ENCODE assay signal across 17 cellular contexts in genomic region chr5:67031689-67032088, GRCh38.
DNase-seq lines count a peak whose midpoint lies in the region; ATAC-seq, FAIRE-seq and TF ChIP-seq lines count a peak whose summit lies in the region.
"Had no signal": no experiment of that assay in that cellular context is flagged by ENCODE, and none has a peak within 500 bp of the region (broad histone marks: within the 10 kb centered on the region; RNA-seq: fewer than 3 reads in every experiment).

No MANE protein-coding gene starts in this region.

- TF ChIP-seq RAD21 in liver (IDR thresholded peaks at IDR 0.05) (no peak), HepG2 (CRISPR knock-in tag; IDR thresholded peaks at IDR 0.05) (no peak)

- no peak overlapping the region for H3K4me3 Mint-ChIP-seq in astrocyte (ENCODE audit: unreplicated experiment)
- H3K4me3 Mint-ChIP-seq: brain, WTC11 had no signal

- H3K9me3 ChIP-seq in liver (ENCODE audit: control insufficient read depth in 4 of 4, low read length in 3 of 4) = no peaks in the 10 kb centered on the region
- H3K9me3 ChIP-seq in HepG2 (ENCODE audit: low read length) = no peaks in the 10 kb centered on the region
- H3K9me3 ChIP-seq in astrocyte (ENCODE audit: insufficient read depth, low read depth, low read length) = no peaks in the 10 kb centered on the region
- H3K9me3 ChIP-seq in keratinocyte (ENCODE audit: control insufficient read depth, low read depth, low read length) = no peaks in the 10 kb centered on the region
- H3K9me3 ChIP-seq in thymus (ENCODE audit: control insufficient read depth) = no peaks in the 10 kb centered on the region
- H3K9me3 ChIP-seq: BLaER1 treated with 17β-estradiol and CSF1 and Interleukin-3, amounts not matched to agents 10 nM and 100 nM; left lung; testis had no signal

- no peak overlapping the region for H3K9ac ChIP-seq in liver (ENCODE audit: low read depth in 1 of 2, low read length in 2 of 2)
- no peak overlapping the region for H3K9ac ChIP-seq in HepG2 (ENCODE audit: insufficient read depth, low read depth, low read length)
- H3K9ac ChIP-seq in astrocyte (ENCODE audit: low read length) = no peak overlapping the region
- no peak overlapping the region for H3K9ac ChIP-seq in keratinocyte (ENCODE audit: control insufficient read depth, extremely low read depth, insufficient read depth, low read length)
- H3K9ac ChIP-seq: BLaER1 treated with 17β-estradiol and CSF1 and Interleukin-3, amounts not matched to agents 10 nM and 100 nM had no signal

- H3K9me1 ChIP-seq in keratinocyte (ENCODE audit: control insufficient read depth, extremely low read depth, insufficient read depth, low read length) = no peaks in the 10 kb centered on the region

- POLR2A ChIA-PET in HepG2 (lab: Yijun Ruan, JAX) = no interaction called here

- H3K27me3 ChIP-seq in liver (ENCODE audit: control insufficient read depth in 4 of 4, insufficient read depth in 4 of 4, low read length in 3 of 4) (no peaks in the 10 kb centered on the region), HepG2 (ENCODE audit: control insufficient read depth in 1 of 2, insufficient read depth in 2 of 2, low read length in 2 of 2) (no peaks in the 10 kb centered on the region), astrocyte (ENCODE audit: insufficient read depth, low read length) (no peaks in the 10 kb centered on the region), keratinocyte (ENCODE audit: control insufficient read depth, extremely low read depth, insufficient read depth, low read length) (no peaks in the 10 kb centered on the region), thymus (ENCODE audit: control insufficient read depth, insufficient read depth) (no peaks in the 10 kb centered on the region)
- H3K27me3 ChIP-seq: BLaER1 treated with 17β-estradiol and CSF1 and Interleukin-3, amounts not matched to agents 10 nM and 100 nM; left lung; testis had no signal

- no peaks in the 10 kb centered on the region for H3K9me3 Mint-ChIP-seq in astrocyte (ENCODE audit: unreplicated experiment)
- H3K9me3 Mint-ChIP-seq: brain, WTC11 had no signal

- peak overlapping the region; percentile 43 to 66 for H3K27ac ChIP-seq in liver (ENCODE audit: low read depth in 1 of 2, low read length in 2 of 2)
- H3K27ac ChIP-seq in HepG2 (ENCODE audit: extremely low read length, insufficient read depth, low read length) = no peak overlapping the region
- no peak overlapping the region for H3K27ac ChIP-seq in astrocyte (ENCODE audit: low read depth, low read length)
- H3K27ac ChIP-seq in keratinocyte (ENCODE audit: control insufficient read depth, insufficient read depth, low read length) = peak overlapping the region; percentile 15
- peak overlapping the region; percentile 74 for H3K27ac ChIP-seq in thymus (ENCODE audit: low read depth)
- H3K27ac ChIP-seq: BLaER1 treated with 17β-estradiol and CSF1 and Interleukin-3, amounts not matched to agents 10 nM and 100 nM had no signal

- no peak overlapping the region for H3K27ac Mint-ChIP-seq in astrocyte (ENCODE audit: unreplicated experiment)
- H3K27ac Mint-ChIP-seq: WTC11 had no signal

- intact Hi-C loops in HepG2 (cut with micrococcal nuclease; ENCODE audit: unreplicated experiment) = no loop called here

- TF ChIP-seq EP300 in HepG2 (IDR thresholded peaks at IDR 0.05; ENCODE audit: low read depth in 2 of 2, low read length in 2 of 2) (no peak), HepG2 (CRISPR knock-in tag; IDR thresholded peaks at IDR 0.05; ENCODE audit: borderline replicate concordance) (no peak)

- no peak for TF ChIP-seq POLR2A in HepG2 (IDR thresholded peaks at IDR 0.05; ENCODE audit: insufficient read depth in 1 of 2, low read depth in 2 of 2, low read length in 2 of 2)

- in situ Hi-C loops in HepG2 (cut with HindIII; ENCODE audit: extremely low pct_ligation_motif_present, low pct_unique_long_range_greater_than_20kb) = no loop called here

- no TSS peak for BruUV-seq in HepG2 (replicated peaks; lab: Mats Ljungman, UMichigan)

- H3K79me2 ChIP-seq in HepG2 (ENCODE audit: insufficient read depth, low read length) (no peaks in the 10 kb centered on the region), astrocyte (ENCODE audit: insufficient read depth, low read length) (peaks cover 94% of the 10 kb centered on the region), keratinocyte (ENCODE audit: control insufficient read depth, insufficient read depth, low read length) (peaks cover 87% of the 10 kb centered on the region)

- CTCF ChIA-PET in HepG2 (lab: Yijun Ruan, JAX; ENCODE audit: low intra/inter-chr PET ratio, low total read pairs) = no interaction called here

- peaks cover 8% of the 10 kb centered on the region for H3K36me3 Mint-ChIP-seq in astrocyte (ENCODE audit: low read depth, unreplicated experiment)
- H3K36me3 Mint-ChIP-seq: brain, WTC11 had no signal

- dilution Hi-C loops in keratinocyte (cut with MboI; ENCODE audit: extremely low pct_ligation_motif_present, low sequenced_read_pairs) = no loop called here

- H3K4me3 ChIP-seq in liver (ENCODE audit: low read depth in 1 of 3, low read length in 3 of 3) (no peak overlapping the region), HepG2 (replicated peaks in 1 of 3; ENCODE audit: insufficient read depth in 1 of 3, low read depth in 2 of 3, low read length in 3 of 3) (no peak overlapping the region), astrocyte (ENCODE audit: insufficient read depth, low read depth, low read length) (no peak overlapping the region), keratinocyte (ENCODE audit: control insufficient read depth in 2 of 3, extremely low read depth in 1 of 3, insufficient read depth in 2 of 3, low read depth in 1 of 3, low read length in 3 of 3) (no peak overlapping the region), thymus (ENCODE audit: low read length) (peak overlapping the region; percentile 24)
- H3K4me3 ChIP-seq: BLaER1 treated with 17β-estradiol and CSF1 and Interleukin-3, amounts not matched to agents 10 nM and 100 nM; left lung; testis had no signal

- H3K4me1 ChIP-seq in liver (ENCODE audit: control insufficient read depth in 4 of 4, insufficient read depth in 4 of 4, low read length in 3 of 4) (peaks cover 9 to 53% (median 40%) of the 10 kb centered on the region in 4 donors), HepG2 (ENCODE audit: insufficient read depth, low read length) (peaks cover 27% of the 10 kb centered on the region), astrocyte (ENCODE audit: insufficient read depth, low read length) (peaks cover 30% of the 10 kb centered on the region), keratinocyte (ENCODE audit: control insufficient read depth, extremely low read depth, insufficient read depth, low read length) (peaks cover 21% of the 10 kb centered on the region), thymus (ENCODE audit: control insufficient read depth, insufficient read depth, low read length) (peaks cover 41% of the 10 kb centered on the region)

- H4K20me1 ChIP-seq in HepG2 (ENCODE audit: insufficient read depth, low read length) (no peaks in the 10 kb centered on the region), astrocyte (ENCODE audit: insufficient read depth, low read length) (peaks cover 31% of the 10 kb centered on the region), keratinocyte (ENCODE audit: control insufficient read depth, extremely low read depth, insufficient read depth, low read length) (no peaks in the 10 kb centered on the region)
- H4K20me1 ChIP-seq: BLaER1 treated with 17β-estradiol and CSF1 and Interleukin-3, amounts not matched to agents 10 nM and 100 nM had no signal

- ATAC-seq in HepG2 (no peak), HG02759 (IDR thresholded peaks at IDR 0.05; ENCODE audit: unreplicated experiment) (no peak), GM21390 (IDR thresholded peaks at IDR 0.05; ENCODE audit: unreplicated experiment) (no peak)
- ATAC-seq: HCT116, left lung, WTC11 had no signal

- H3K4me2 ChIP-seq in HepG2 (ENCODE audit: low read depth, low read length) (no peak overlapping the region), astrocyte (ENCODE audit: low read length) (peak overlapping the region; percentile 16), keratinocyte (ENCODE audit: control insufficient read depth, extremely low read depth, insufficient read depth, low read depth, low read length) (no peak overlapping the region)

- FAIRE-seq in HepG2 (lab: Jason Lieb, UNC) (no peak), astrocyte (lab: Jason Lieb, UNC) (no peak), keratinocyte (lab: Jason Lieb, UNC) (peak; percentile 26)
- FAIRE-seq: RCC 7860 had no signal

- WGBS in liver = 54% methylated on average over 3 of the region's 3 CpGs
- WGBS in HepG2 (ENCODE audit: low lambda C conversion rate) = 88% methylated on average over 3 of the region's 3 CpGs
- 28% methylated on average over 3 of the region's 3 CpGs for WGBS in thymus

- no peak overlapping the region for H2AFZ ChIP-seq in HepG2 (ENCODE audit: low read length)
- no peak overlapping the region for H2AFZ ChIP-seq in astrocyte (ENCODE audit: low read depth, low read length)
- H2AFZ ChIP-seq in keratinocyte (ENCODE audit: control insufficient read depth, low read length) = no peak overlapping the region

- H3K4me1 Mint-ChIP-seq in astrocyte (ENCODE audit: low read depth, unreplicated experiment) = peaks cover 51% of the 10 kb centered on the region

- H3K36me3 ChIP-seq in liver (ENCODE audit: control insufficient read depth in 4 of 4, insufficient read depth in 3 of 4, low read depth in 1 of 4, low read length in 3 of 4) (no peaks in the 10 kb centered on the region), HepG2 (replicated peaks in 1 of 2; ENCODE audit: control insufficient read depth in 1 of 2, insufficient read depth in 2 of 2, low read length in 2 of 2) (no peaks in the 10 kb centered on the region), astrocyte (ENCODE audit: insufficient read depth, low read length) (no peaks in the 10 kb centered on the region), keratinocyte (ENCODE audit: control insufficient read depth in 2 of 2, extremely low read depth in 1 of 2, insufficient read depth in 2 of 2, low read length in 2 of 2) (peaks cover 0 to 11% of the 10 kb centered on the region in 2 experiments), thymus (ENCODE audit: control insufficient read depth, insufficient read depth) (peaks cover 3% of the 10 kb centered on the region)
- H3K36me3 ChIP-seq: BLaER1 treated with 17β-estradiol and CSF1 and Interleukin-3, amounts not matched to agents 10 nM and 100 nM; left lung had no signal

- DNase-seq in HepG2 (ENCODE audit: low spot score) (no peak), astrocyte (ENCODE audit: low read depth) (no peak), keratinocyte (ENCODE audit: low read depth, low spot score) (no peak)
- DNase-seq: DMS53, hypothalamus, left lung, NCI-H774, testis had no signal

- no peaks in the 10 kb centered on the region for H3K27me3 Mint-ChIP-seq in astrocyte (ENCODE audit: low read depth, unreplicated experiment)
- H3K27me3 Mint-ChIP-seq: brain had no signal

- TF ChIP-seq CTCF in liver (IDR thresholded peaks at IDR 0.05; ENCODE audit: low read depth, low read length, missing input control) = no peak
- TF ChIP-seq CTCF in HepG2 (CRISPR knock-in tag; IDR thresholded peaks at IDR 0.05) = no peak
- no peak for TF ChIP-seq CTCF in astrocyte (IDR thresholded peaks at IDR 0.05; ENCODE audit: insufficient read depth, low read depth, low read length)
- no peak for TF ChIP-seq CTCF in keratinocyte (optimal IDR thresholded peaks at IDR 0.05 in 1 of 3, IDR thresholded peaks at IDR 0.05 in 1 of 3, conservative IDR thresholded peaks at IDR 0.05 in 1 of 3; ENCODE audit: extremely low read depth in 1 of 3, insufficient read depth in 2 of 3, low read length in 3 of 3)

TF ChIP-seq in liver, 16 proteins besides CTCF, POLR2A, EP300 and RAD21 (continues in another document):
- peak; percentile 17 to 45 for TF ChIP-seq RXRA (IDR thresholded peaks at IDR 0.05)

Comparison
In these comparisons a context has a peak if more than half of its experiments do, and no peak if none do; other contexts are left out.
1. H3K27ac ChIP-seq: peak in liver (2 of 2), keratinocyte (single experiment) and thymus (single experiment); none in HepG2 (single experiment) and astrocyte (single experiment).